In genomic region chr12:6946033-6946919, GRCh38 we compare ENCODE assay signal across 9 cellular contexts. TPM values are rescaled to one million over a fixed set of nuclear protein-coding genes. Genes with fewer than 3 reads are reported as not detected.
DNase-seq lines count a peak whose midpoint lies in the region; ATAC-seq and TF ChIP-seq lines count a peak whose summit lies in the region.
"Had no signal": no experiment of that assay in that cellular context is flagged by ENCODE, and none has a peak within 500 bp of the region (broad histone marks: within the 10 kb centered on the region; RNA-seq: fewer than 3 reads in every experiment).

No MANE protein-coding gene starts in this region.

- H3K4me3 ChIP-seq in epithelial cell of proximal tubule (ENCODE audit: low read depth, low read length), result peak overlapping the region; percentile 64

- peak overlapping the region; percentile 98 for H3K27ac Mint-ChIP-seq in activated CD4-positive, alpha-beta T cell treated with anti-CD3 and anti-CD28 coated beads, Interleukin-2, amount 10 ng/mL, durations not matched to agents 24 days and 14 days
- H3K27ac Mint-ChIP-seq in osteocyte (ENCODE audit: unreplicated experiment), result no peak overlapping the region

- H3K4me1 Mint-ChIP-seq in activated CD4-positive, alpha-beta T cell treated with anti-CD3 and anti-CD28 coated beads, Interleukin-2, amount 10 ng/mL, durations not matched to agents 24 days and 14 days, result peaks cover 73% of the 10 kb centered on the region
- H3K4me1 Mint-ChIP-seq in osteocyte (ENCODE audit: unreplicated experiment), result peaks cover 33% of the 10 kb centered on the region

- H3K27me3 Mint-ChIP-seq in activated CD4-positive, alpha-beta T cell treated with anti-CD3 and anti-CD28 coated beads, Interleukin-2, amount 10 ng/mL, durations not matched to agents 24 days and 14 days, result no peaks in the 10 kb centered on the region
- no peaks in the 10 kb centered on the region for H3K27me3 Mint-ChIP-seq in osteocyte (ENCODE audit: unreplicated experiment)

- no peak for TF ChIP-seq CTCF in epithelial cell of proximal tubule (conservative IDR thresholded peaks at IDR 0.05; ENCODE audit: low read depth, low read length)
- TF ChIP-seq CTCF in osteocyte (IDR thresholded peaks at IDR 0.05), result no peak

- peak; percentile 65 for TF ChIP-seq POLR2A in GM19193 (IDR thresholded peaks at IDR 0.05; ENCODE audit: extremely low read depth, insufficient read depth, insufficient read length)

- DNase-seq in 8988T (peak; percentile 73), NCI-H1436 treated with DMSO at 0.1 percent for 48 hours (lab: John Stamatoyannopoulos, UW) (peak; percentile 61), epithelial cell of proximal tubule (ENCODE audit: low read depth) (no peak), osteocyte (ENCODE audit: extremely low spot score, unreplicated experiment) (no peak), KG1 (lab: John Stamatoyannopoulos, UW) (no peak)
- peak; percentile 93 for DNase-seq in activated CD4-positive, alpha-beta T cell treated with anti-CD3 and anti-CD28 coated beads, Interleukin-2, amount 10 ng/mL, durations not matched to agents 24 days and 14 days

- peaks cover 35% of the 10 kb centered on the region for H3K36me3 Mint-ChIP-seq in activated CD4-positive, alpha-beta T cell treated with anti-CD3 and anti-CD28 coated beads, Interleukin-2, amount 10 ng/mL, durations not matched to agents 24 days and 14 days (ENCODE audit: low read depth)
- peaks cover 9% of the 10 kb centered on the region for H3K36me3 Mint-ChIP-seq in osteocyte (ENCODE audit: unreplicated experiment)

- peak overlapping the region; percentile 93 for H3K4me3 Mint-ChIP-seq in activated CD4-positive, alpha-beta T cell treated with anti-CD3 and anti-CD28 coated beads, Interleukin-2, amount 10 ng/mL, durations not matched to agents 24 days and 14 days
- peak overlapping the region; percentile 23 for H3K4me3 Mint-ChIP-seq in osteocyte (ENCODE audit: unreplicated experiment)

- no peak for ATAC-seq in GM18858 (IDR thresholded peaks at IDR 0.05; ENCODE audit: unreplicated experiment)

- intact Hi-C loops in activated CD4-positive, alpha-beta T cell treated with anti-CD3 and anti-CD28 coated beads, Interleukin-2, amount 10 ng/mL, durations not matched to agents 24 days and 14 days (cut with micrococcal nuclease), result no loop called here

- no peaks in the 10 kb centered on the region for H3K9me3 Mint-ChIP-seq in activated CD4-positive, alpha-beta T cell treated with anti-CD3 and anti-CD28 coated beads, Interleukin-2, amount 10 ng/mL, durations not matched to agents 24 days and 14 days
- no peaks in the 10 kb centered on the region for H3K9me3 Mint-ChIP-seq in osteocyte (ENCODE audit: unreplicated experiment)

RNA-seq across cellular contexts. Expression of gene C12orf57, which starts 2.5 kb away (rescaled TPM):
- total RNA-seq in activated CD4-positive, alpha-beta T cell treated with anti-CD3 and anti-CD28 coated beads, Interleukin-2, amount 10 ng/mL, durations not matched to agents 24 days and 14 days, result 168 and 174 TPM in 2 replicates
- total RNA-seq in epithelial cell of proximal tubule (163 and 174 TPM in 2 replicates), osteocyte (287 and 309 TPM in 2 replicates)

RNA-seq across cellular contexts. Expression of gene RNU7-1, which starts 2.7 kb away (rescaled TPM):
- total RNA-seq in activated CD4-positive, alpha-beta T cell treated with anti-CD3 and anti-CD28 coated beads, Interleukin-2, amount 10 ng/mL, durations not matched to agents 24 days and 14 days, result not detected in 2 replicates
- not detected in 2 replicates for total RNA-seq in epithelial cell of proximal tubule
- total RNA-seq in osteocyte, result not detected in 2 replicates
- total RNA-seq: Daoy had no signal

RNA-seq across cellular contexts. Expression of gene PTPN6, which starts 4.9 kb away (rescaled TPM):
- total RNA-seq in activated CD4-positive, alpha-beta T cell treated with anti-CD3 and anti-CD28 coated beads, Interleukin-2, amount 10 ng/mL, durations not matched to agents 24 days and 14 days, result 349 and 355 TPM in 2 replicates
- total RNA-seq in epithelial cell of proximal tubule, result 21.8 and 37.5 TPM in 2 replicates
- 0.29 and 0.94 TPM in 2 replicates for total RNA-seq in osteocyte
- total RNA-seq: Daoy had no signal

RNA-seq across cellular contexts. Expression of gene ATN1, which starts 18.5 kb away (rescaled TPM):
- 61.6 and 66.8 TPM in 2 replicates for total RNA-seq in activated CD4-positive, alpha-beta T cell treated with anti-CD3 and anti-CD28 coated beads, Interleukin-2, amount 10 ng/mL, durations not matched to agents 24 days and 14 days
- total RNA-seq in epithelial cell of proximal tubule (17.9 and 19.0 TPM in 2 replicates), osteocyte (117 and 123 TPM in 2 replicates)

RNA-seq across cellular contexts. Expression of gene PHB2, which starts 24.2 kb away (rescaled TPM):
- 474 and 487 TPM in 2 replicates for total RNA-seq in activated CD4-positive, alpha-beta T cell treated with anti-CD3 and anti-CD28 coated beads, Interleukin-2, amount 10 ng/mL, durations not matched to agents 24 days and 14 days
- total RNA-seq in epithelial cell of proximal tubule (287 and 559 TPM in 2 replicates), osteocyte (202 and 205 TPM in 2 replicates)

Comparison
In these comparisons a context has a peak if more than half of its experiments do, and no peak if none do; other contexts are left out.
1. DNase-seq: peak in 8988T (single experiment), NCI-H1436 treated with DMSO at 0.1 percent for 48 hours (single experiment) and activated CD4-positive, alpha-beta T cell treated with anti-CD3 and anti-CD28 coated beads, Interleukin-2, amount 10 ng/mL, durations not matched to agents 24 days and 14 days (single experiment); none in epithelial cell of proximal tubule (single experiment), osteocyte (single experiment) and KG1 (single experiment).
2. RNA of gene PTPN6, which starts 4.9 kb away (total RNA-seq): 349 to 355 TPM in activated CD4-positive, alpha-beta T cell treated with anti-CD3 and anti-CD28 coated beads, Interleukin-2, amount 10 ng/mL, durations not matched to agents 24 days and 14 days and 21.8 to 37.5 TPM in epithelial cell of proximal tubule; 0.29 to 0.94 TPM in osteocyte; every median in the first group is over 10 times any median in the second.